ENCODE assay signal across 8 cellular contexts in genomic region chr6:41781302-41781711, GRCh38. TPM values are rescaled to one million over a fixed set of nuclear protein-coding genes. Genes with fewer than 3 reads are reported as not detected.
DNase-seq lines count a peak whose midpoint lies in the region; ATAC-seq and TF ChIP-seq lines count a peak whose summit lies in the region.

No MANE protein-coding gene starts in this region.

- peaks cover 4 to 23% of the 10 kb centered on the region in 2 donors for H3K4me1 ChIP-seq in lung (ENCODE audit: control insufficient read depth in 2 of 2, insufficient read depth in 2 of 2, low read length in 2 of 2)

- CTCF ChIA-PET in activated naive CD4-positive, alpha-beta T cell treated with anti-CD3 and anti-CD28 coated beads for 36 hours (lab: Charles Lee), result interaction anchor here (0.6 to 8.7 kb wide), 3 partner anchors 263 to 330 kb away, joined by 4 to 143 read pairs (median 6); partner anchors contain the start of gene TAF8

- no peak for ATAC-seq in central memory CD8-positive, alpha-beta T cell (replicated peaks; ENCODE audit: extremely low read depth, poor library complexity, severe bottlenecking)
- ATAC-seq in lung (ENCODE audit: insufficient read depth, low FRiP score), result no peak
- ATAC-seq in HG03139 (IDR thresholded peaks at IDR 0.05; ENCODE audit: unreplicated experiment), result no peak
- ATAC-seq in GM19035 (IDR thresholded peaks at IDR 0.05; ENCODE audit: unreplicated experiment), result no peak
- ATAC-seq in GM19455 (IDR thresholded peaks at IDR 0.05; ENCODE audit: unreplicated experiment), result no peak

- H3K9me3 Mint-ChIP-seq in activated naive CD4-positive, alpha-beta T cell treated with anti-CD3 and anti-CD28 coated beads for 36 hours, result no peaks in the 10 kb centered on the region
- H3K9me3 Mint-ChIP-seq in central memory CD8-positive, alpha-beta T cell, result no peaks in the 10 kb centered on the region
- no peaks in the 10 kb centered on the region for H3K9me3 Mint-ChIP-seq in type B pancreatic cell

- H3K4me1 Mint-ChIP-seq in activated naive CD4-positive, alpha-beta T cell treated with anti-CD3 and anti-CD28 coated beads for 36 hours (ENCODE audit: low read depth), result peaks cover 12% of the 10 kb centered on the region
- H3K4me1 Mint-ChIP-seq in central memory CD8-positive, alpha-beta T cell, result peaks cover 21% of the 10 kb centered on the region
- peaks cover 30% of the 10 kb centered on the region for H3K4me1 Mint-ChIP-seq in type B pancreatic cell (ENCODE audit: unreplicated experiment)

- no peaks in the 10 kb centered on the region for H3K27me3 ChIP-seq in lung (ENCODE audit: control insufficient read depth, insufficient read depth)

- no peaks in the 10 kb centered on the region for H3K36me3 Mint-ChIP-seq in activated naive CD4-positive, alpha-beta T cell treated with anti-CD3 and anti-CD28 coated beads for 36 hours (ENCODE audit: low read depth)
- peaks cover 6% of the 10 kb centered on the region for H3K36me3 Mint-ChIP-seq in central memory CD8-positive, alpha-beta T cell (ENCODE audit: insufficient read depth)
- no peaks in the 10 kb centered on the region for H3K36me3 Mint-ChIP-seq in type B pancreatic cell

- intact Hi-C loops in activated naive CD4-positive, alpha-beta T cell treated with anti-CD3 and anti-CD28 coated beads for 36 hours (cut with micrococcal nuclease), result loop anchor here (10.0 kb wide), 2 partner anchors 673 to 963 kb away; partner anchors contain the start of genes TBCC and TRERF1

- H3K4me3 ChIP-seq in lung, result no peak overlapping the region

- H3K27me3 Mint-ChIP-seq in activated naive CD4-positive, alpha-beta T cell treated with anti-CD3 and anti-CD28 coated beads for 36 hours (ENCODE audit: low read depth), result peaks cover 4% of the 10 kb centered on the region
- no peaks in the 10 kb centered on the region for H3K27me3 Mint-ChIP-seq in central memory CD8-positive, alpha-beta T cell
- H3K27me3 Mint-ChIP-seq in type B pancreatic cell, result peaks cover 11% of the 10 kb centered on the region

- no peaks in the 10 kb centered on the region for H3K36me3 ChIP-seq in lung (ENCODE audit: control insufficient read depth in 2 of 2, insufficient read depth in 2 of 2, low read length in 2 of 2)

- H3K4me3 Mint-ChIP-seq in activated naive CD4-positive, alpha-beta T cell treated with anti-CD3 and anti-CD28 coated beads for 36 hours, result peak overlapping the region; percentile 66
- peak overlapping the region; percentile 70 for H3K4me3 Mint-ChIP-seq in central memory CD8-positive, alpha-beta T cell
- peak overlapping the region; percentile 87 for H3K4me3 Mint-ChIP-seq in type B pancreatic cell

- TF ChIP-seq CTCF in lung (IDR thresholded peaks at IDR 0.05; ENCODE audit: control extremely low read depth, extremely low read depth) (no peak), type B pancreatic cell (conservative IDR thresholded peaks at IDR 0.05) (no peak)

- 10 to 16% methylated on average over 3 of the region's 3 CpGs for WGBS in lung, 2 donors

- H3K27ac ChIP-seq in lung (ENCODE audit: low read depth in 1 of 2, low read length in 1 of 2), result peak overlapping the region; percentile 10 to 64

- no peaks in the 10 kb centered on the region for H3K9me3 ChIP-seq in lung (ENCODE audit: control insufficient read depth in 2 of 2, insufficient read depth in 1 of 2, low read length in 1 of 2)

- DNase-seq in activated naive CD4-positive, alpha-beta T cell treated with anti-CD3 and anti-CD28 coated beads for 36 hours, result no peak
- no peak for DNase-seq in activated naive CD4-positive, alpha-beta T cell treated with anti-CD3 and anti-CD28 coated beads, Interleukin-2, amount 50 U/mL, for 16 hours
- DNase-seq in central memory CD8-positive, alpha-beta T cell (ENCODE audit: low spot score in 2 of 2), result no peak
- peak; percentile 71 for DNase-seq in lung (ENCODE audit: low spot score)
- DNase-seq in type B pancreatic cell (ENCODE audit: extremely low spot score, unreplicated experiment), result no peak

- H3K27ac Mint-ChIP-seq in activated naive CD4-positive, alpha-beta T cell treated with anti-CD3 and anti-CD28 coated beads for 36 hours, result no peak overlapping the region
- no peak overlapping the region for H3K27ac Mint-ChIP-seq in central memory CD8-positive, alpha-beta T cell (ENCODE audit: low read depth)
- H3K27ac Mint-ChIP-seq in type B pancreatic cell, result peak overlapping the region; percentile 68

RNA-seq across cellular contexts. Expression of gene PRICKLE4, which starts 0.7 kb away (rescaled TPM):
- under 1 TPM in 1 of 2 experiments, not detected in 1; 0.52 TPM for total RNA-seq in activated naive CD4-positive, alpha-beta T cell treated with anti-CD3 and anti-CD28 coated beads for 36 hours
- total RNA-seq in lung (1 to 10 TPM; 6.9 TPM), type B pancreatic cell (ENCODE audit: low replicate concordance) (2.1 and 2.8 TPM in 2 replicates)
- 1 to 10 TPM; 2.9 to 4.1 TPM for polyA plus RNA-seq in lung

RNA-seq across cellular contexts. Expression of gene FRS3, which starts 1.6 kb away (rescaled TPM):
- 1 to 10 TPM; 4.0 to 4.2 TPM for total RNA-seq in activated naive CD4-positive, alpha-beta T cell treated with anti-CD3 and anti-CD28 coated beads for 36 hours
- 10 to 100 TPM in 1 of 2 donors, 1 to 10 TPM in 1; 7.3 to 11.2 TPM for total RNA-seq in lung
- 1 to 10 TPM; 3.7 to 6.5 TPM for polyA plus RNA-seq in lung
- total RNA-seq in type B pancreatic cell (ENCODE audit: low replicate concordance), result 2.2 and 7.0 TPM in 2 replicates

RNA-seq across cellular contexts. Expression of gene TOMM6, which starts 6.2 kb away (rescaled TPM):
- total RNA-seq in activated naive CD4-positive, alpha-beta T cell treated with anti-CD3 and anti-CD28 coated beads for 36 hours, result 100 to 1,000 TPM; 285 to 299 TPM
- 100 to 1,000 TPM in 1 of 2 donors, 10 to 100 TPM in 1; 43.5 to 172 TPM for total RNA-seq in lung
- 100 to 1,000 TPM; 236 to 313 TPM for polyA plus RNA-seq in lung
- 193 and 203 TPM in 2 replicates for total RNA-seq in type B pancreatic cell (ENCODE audit: low replicate concordance)

RNA-seq across cellular contexts. Expression of gene PGC, which starts 34.1 kb away (rescaled TPM):
- total RNA-seq in activated naive CD4-positive, alpha-beta T cell treated with anti-CD3 and anti-CD28 coated beads for 36 hours, result not detected
- 100 to 1,000 TPM in 1 of 2 donors, 10 to 100 TPM in 1; 19.2 to 586 TPM for total RNA-seq in lung
- 1,000 to 10,000 TPM in 1 of 2 donors, 100 to 1,000 TPM in 1; 348 to 1,394 TPM for polyA plus RNA-seq in lung
- total RNA-seq in type B pancreatic cell (ENCODE audit: low replicate concordance), result 3.5 and 56.6 TPM in 2 replicates

RNA-seq across cellular contexts. Expression of gene TFEB, which starts 45.9 kb away (rescaled TPM):
- total RNA-seq in activated naive CD4-positive, alpha-beta T cell treated with anti-CD3 and anti-CD28 coated beads for 36 hours, result 1 to 10 TPM; 5.7 to 7.9 TPM
- total RNA-seq in lung (10 to 100 TPM; 13.3 to 38.4 TPM), type B pancreatic cell (ENCODE audit: low replicate concordance) (4.6 and 6.2 TPM in 2 replicates)
- 10 to 100 TPM; 23.1 to 32.5 TPM for polyA plus RNA-seq in lung
